20 cellular contexts compared by ENCODE assay signal in genomic region chr14:70811065-70811464, GRCh38. TPM values are rescaled to one million over a fixed set of nuclear protein-coding genes. Genes with fewer than 3 reads are reported as not detected.
DNase-seq lines count a peak whose midpoint lies in the region; ATAC-seq, FAIRE-seq and TF ChIP-seq lines count a peak whose summit lies in the region.
"Had no signal": no experiment of that assay in that cellular context is flagged by ENCODE, and none has a peak within 500 bp of the region (broad histone marks: within the 10 kb centered on the region; RNA-seq: fewer than 3 reads in every experiment).

No MANE protein-coding gene starts in this region.

- no peaks in the 10 kb centered on the region for H3K9me3 ChIP-seq in DND-41 (ENCODE audit: insufficient read depth, low read length, severe bottlenecking)
- H3K9me3 ChIP-seq in HUES48 (ENCODE audit: control insufficient read depth, insufficient read depth, low read length) = no peaks in the 10 kb centered on the region
- H3K9me3 ChIP-seq in keratinocyte (ENCODE audit: control insufficient read depth, low read depth, low read length) = no peaks in the 10 kb centered on the region
- H3K9me3 ChIP-seq: gastrocnemius medialis, psoas muscle had no signal

- no peak for TF ChIP-seq CTCF in DND-41 (IDR thresholded peaks at IDR 0.05; ENCODE audit: borderline replicate concordance, extremely low read depth, low read length, poor library complexity, severe bottlenecking)
- no peak for TF ChIP-seq CTCF in keratinocyte (optimal IDR thresholded peaks at IDR 0.05 in 1 of 3, IDR thresholded peaks at IDR 0.05 in 1 of 3, conservative IDR thresholded peaks at IDR 0.05 in 1 of 3; ENCODE audit: extremely low read depth in 1 of 3, insufficient read depth in 2 of 3, low read length in 3 of 3)

- no peak overlapping the region for H3K27ac Mint-ChIP-seq in activated T-helper 17 cell treated with anti-CD3 and anti-CD28 coated beads, Interleukin-2, amount 50 U/mL, for 72 hours
- H3K27ac Mint-ChIP-seq: T-helper 17 cell had no signal

- no peaks in the 10 kb centered on the region for H3K79me2 ChIP-seq in DND-41 (ENCODE audit: insufficient read depth, low read length)
- peaks cover 52% of the 10 kb centered on the region for H3K79me2 ChIP-seq in keratinocyte (ENCODE audit: control insufficient read depth, insufficient read depth, low read length)

- H3K9ac ChIP-seq in DND-41 (ENCODE audit: low read depth, low read length) (no peak overlapping the region), HUES48 (ENCODE audit: low read depth, low read length) (no peak overlapping the region), keratinocyte (ENCODE audit: control insufficient read depth, extremely low read depth, insufficient read depth, low read length) (peak overlapping the region; percentile 69)

- no peak for ATAC-seq in DND-41 (ENCODE audit: insufficient read depth, low read depth)
- peak; percentile 61 for ATAC-seq in activated T-helper 17 cell treated with anti-CD3 and anti-CD28 coated beads, Interleukin-2, amount 50 U/mL, for 72 hours (replicated peaks)
- no peak for ATAC-seq in GM21390 (IDR thresholded peaks at IDR 0.05; ENCODE audit: unreplicated experiment)
- no peak for ATAC-seq in GM21529 (IDR thresholded peaks at IDR 0.05; ENCODE audit: unreplicated experiment)
- ATAC-seq: gastrocnemius medialis; naive thymus-derived CD8-positive, alpha-beta T cell; psoas muscle; T-helper 17 cell had no signal

- H3K27ac ChIP-seq in DND-41 (ENCODE audit: low read length) (no peak overlapping the region), HUES48 (ENCODE audit: low read depth, low read length) (peak overlapping the region; percentile 2), keratinocyte (ENCODE audit: control insufficient read depth, insufficient read depth, low read length) (peak overlapping the region; percentile 74), caudate nucleus (ENCODE audit: low read depth, low read length) (no peak overlapping the region)
- H3K27ac ChIP-seq: psoas muscle had no signal

- peaks cover 10% of the 10 kb centered on the region for H3K4me1 Mint-ChIP-seq in activated T-helper 17 cell treated with anti-CD3 and anti-CD28 coated beads, Interleukin-2, amount 50 U/mL, for 72 hours

- H3K4me1 ChIP-seq in DND-41 (ENCODE audit: insufficient read depth, low read length) (peaks cover 24% of the 10 kb centered on the region), HUES48 (ENCODE audit: control insufficient read depth, insufficient read depth, low read length) (peaks cover 24% of the 10 kb centered on the region), keratinocyte (ENCODE audit: control insufficient read depth, extremely low read depth, insufficient read depth, low read length) (peaks cover 29% of the 10 kb centered on the region)

- no peak overlapping the region for H3K4me3 Mint-ChIP-seq in activated T-helper 17 cell treated with anti-CD3 and anti-CD28 coated beads, Interleukin-2, amount 50 U/mL, for 72 hours
- H3K4me3 Mint-ChIP-seq: activated B cell treated with CpG ODN at 0.5 μM for 24 hours; naive thymus-derived CD8-positive, alpha-beta T cell; T-helper 17 cell had no signal

- no peaks in the 10 kb centered on the region for H3K9me1 ChIP-seq in keratinocyte (ENCODE audit: control insufficient read depth, extremely low read depth, insufficient read depth, low read length)

- H2AFZ ChIP-seq in DND-41 (ENCODE audit: low read depth, low read length) (no peak overlapping the region), keratinocyte (ENCODE audit: control insufficient read depth, low read length) (no peak overlapping the region)

- peaks cover 6% of the 10 kb centered on the region for H3K36me3 Mint-ChIP-seq in activated T-helper 17 cell treated with anti-CD3 and anti-CD28 coated beads, Interleukin-2, amount 50 U/mL, for 72 hours (ENCODE audit: low read depth)
- H3K36me3 Mint-ChIP-seq: CD8-positive, alpha-beta memory T cell; naive thymus-derived CD8-positive, alpha-beta T cell had no signal

- no peak for DNase-seq in DND-41
- DNase-seq in keratinocyte (ENCODE audit: low read depth, low spot score) = no peak
- no peak for DNase-seq in stimulated activated CD4-positive, alpha-beta T cell treated with anti-CD3 and anti-CD28 coated beads, Interleukin-4, amount 100 ng/mL, for 4 hours
- DNase-seq in caudate nucleus (lab: John Stamatoyannopoulos, UW) = no peak
- DNase-seq: activated B cell treated with CpG ODN at 0.5 μM for 24 hours; activated effector memory CD4-positive, alpha-beta T cell treated with Interleukin-2 at 50 U/mL for 16 hours; amygdala; CD8-positive, alpha-beta memory T cell; gastrocnemius medialis; MV-4-11; naive thymus-derived CD8-positive, alpha-beta T cell; NCI-H2029 treated with DMSO at 0.1 percent for 48 hours; psoas muscle; Right ventricle myocardium superior; T-helper 17 cell had no signal

- H4K20me1 ChIP-seq in DND-41 (ENCODE audit: insufficient read depth, low read length) = no peaks in the 10 kb centered on the region
- peaks cover 6% of the 10 kb centered on the region for H4K20me1 ChIP-seq in keratinocyte (ENCODE audit: control insufficient read depth, extremely low read depth, insufficient read depth, low read length)

- H3K36me3 ChIP-seq in DND-41 (ENCODE audit: insufficient read depth, low read length) = no peaks in the 10 kb centered on the region; the same call in 1 of the 2 replicates
- peaks cover 3% of the 10 kb centered on the region; the same call in 1 of the 2 replicates for H3K36me3 ChIP-seq in HUES48 (ENCODE audit: control insufficient read depth, insufficient read depth, low read length)
- H3K36me3 ChIP-seq in keratinocyte (ENCODE audit: control insufficient read depth in 2 of 2, extremely low read depth in 1 of 2, insufficient read depth in 2 of 2, low read length in 2 of 2) = no peaks in the 10 kb centered on the region
- H3K36me3 ChIP-seq: gastrocnemius medialis had no signal

- FAIRE-seq in keratinocyte (lab: Jason Lieb, UNC) = peak; percentile 82
- FAIRE-seq: H54 had no signal

- H3K27me3 ChIP-seq in DND-41 (ENCODE audit: insufficient read depth, low read length, poor library complexity) (no peaks in the 10 kb centered on the region), HUES48 (ENCODE audit: control insufficient read depth, insufficient read depth, low read length) (no peaks in the 10 kb centered on the region), keratinocyte (ENCODE audit: control insufficient read depth, extremely low read depth, insufficient read depth, low read length) (no peaks in the 10 kb centered on the region)
- H3K27me3 ChIP-seq: gastrocnemius medialis had no signal

- H3K4me3 ChIP-seq in DND-41 (ENCODE audit: low read depth in 1 of 2, low read length in 2 of 2) (no peak overlapping the region), HUES48 (ENCODE audit: low read depth, low read length) (peak overlapping the region; percentile 87), keratinocyte (ENCODE audit: control insufficient read depth in 2 of 3, extremely low read depth in 1 of 3, insufficient read depth in 2 of 3, low read depth in 1 of 3, low read length in 3 of 3) (peak overlapping the region; percentile 59 to 87 (median 72))
- H3K4me3 ChIP-seq: gastrocnemius medialis had no signal

- dilution Hi-C loops in keratinocyte (cut with MboI; ENCODE audit: extremely low pct_ligation_motif_present, low sequenced_read_pairs) = no loop called here

- H3K27me3 Mint-ChIP-seq in activated T-helper 17 cell treated with anti-CD3 and anti-CD28 coated beads, Interleukin-2, amount 50 U/mL, for 72 hours = no peaks in the 10 kb centered on the region
- H3K27me3 Mint-ChIP-seq: activated B cell treated with CpG ODN at 0.5 μM for 24 hours; CD8-positive, alpha-beta memory T cell; T-helper 17 cell had no signal

- H3K9me3 Mint-ChIP-seq in activated T-helper 17 cell treated with anti-CD3 and anti-CD28 coated beads, Interleukin-2, amount 50 U/mL, for 72 hours = no peaks in the 10 kb centered on the region
- H3K9me3 Mint-ChIP-seq: activated B cell treated with CpG ODN at 0.5 μM for 24 hours; CD8-positive, alpha-beta memory T cell; naive thymus-derived CD8-positive, alpha-beta T cell had no signal

- H3K4me2 ChIP-seq in DND-41 (ENCODE audit: insufficient read depth, low read length) = peak overlapping the region; percentile 91; the same call in 1 of the 2 replicates
- peak overlapping the region; percentile 88 for H3K4me2 ChIP-seq in keratinocyte (ENCODE audit: control insufficient read depth, extremely low read depth, insufficient read depth, low read depth, low read length)

RNA-seq across cellular contexts. Expression of gene MAP3K9, which starts 1.8 kb away (rescaled TPM):
- total RNA-seq in activated T-helper 17 cell treated with anti-CD3 and anti-CD28 coated beads, Interleukin-2, amount 50 U/mL, for 72 hours = 10 to 100 TPM in 1 of 2 donors, 1 to 10 TPM in 1; 6.8 to 10.5 TPM
- polyA plus RNA-seq in keratinocyte = 6.5 to 9.4 TPM (median 7.2 TPM) in 3 replicates
- polyA plus RNA-seq in keratinocyte (2011; ENCODE audit: low read depth) = 6.9 TPM
- polyA plus RNA-seq in keratinocyte (2011; cell fraction: cytosol; rRNA removed) = 5.5 and 7.8 TPM in 2 replicates
- polyA plus RNA-seq in keratinocyte (2011; cell fraction: nucleus; rRNA removed) = 23.7 and 27.0 TPM in 2 replicates
- 7.3 and 9.4 TPM in 2 replicates for polyA plus RNA-seq in keratinocyte (2012; ENCODE audit: low replicate concordance)
- polyA minus RNA-seq in keratinocyte = 15.0 to 21.5 TPM (median 21.2 TPM) in 3 replicates
- 7.9 TPM for polyA minus RNA-seq in keratinocyte (2011; cell fraction: cytosol; rRNA and poly(A)+ RNA removed)
- 22.4 and 35.8 TPM in 2 replicates for polyA minus RNA-seq in keratinocyte (2011; cell fraction: nucleus; rRNA and poly(A)+ RNA removed)

Comparison
In these comparisons a context has a peak if more than half of its experiments do, and no peak if none do; other contexts are left out.
1. H3K27ac ChIP-seq: peak in HUES48 (single experiment) and keratinocyte (single experiment); none in DND-41 (single experiment) and caudate nucleus (single experiment).
2. H3K4me3 ChIP-seq: peak in HUES48 (single experiment) and keratinocyte (3 of 3); none in DND-41 (0 of 2).